Comparison of ENCODE assay signal across 7 cellular contexts in genomic region chr3:188389711-188390346, GRCh38.
DNase-seq lines count a peak whose midpoint lies in the region; ATAC-seq and TF ChIP-seq lines count a peak whose summit lies in the region.

No MANE protein-coding gene starts in this region.

- no peaks in the 10 kb centered on the region for H3K27me3 ChIP-seq in A673 (replicated peaks; ENCODE audit: insufficient read depth, low read depth, low read length, poor library complexity)

- no peak overlapping the region for H3K4me3 Mint-ChIP-seq in activated CD4-positive, alpha-beta memory T cell treated with anti-CD3 and anti-CD28 coated beads for 36 hours

- peak; percentile 74 for DNase-seq in activated CD4-positive, alpha-beta memory T cell treated with anti-CD3 and anti-CD28 coated beads for 36 hours
- peak; percentile 15 to 29 for DNase-seq in hippocampal formation (lab: John Stamatoyannopoulos, UW)
- DNase-seq in stimulated activated CD8-positive, alpha-beta memory T cell treated with anti-CD3 and anti-CD28 coated beads, Interleukin-7, amount 100 ng/mL, for 4 hours (ENCODE audit: low read depth in 2 of 2) = peak; percentile 12 to 38
- DNase-seq in NCI-H446 treated with DMSO at 0.1 percent for 48 hours (lab: John Stamatoyannopoulos, UW) = no peak
- DNase-seq in A673 (ENCODE audit: low spot score) = no peak

- TF ChIP-seq CTCF in A673 (conservative IDR thresholded peaks at IDR 0.05; ENCODE audit: low read depth, low read length) = no peak

- no TSS peak for BruUV-seq in A673 (replicated peaks; lab: Mats Ljungman, UMichigan)

- POLR2A ChIA-PET in activated CD4-positive, alpha-beta memory T cell treated with anti-CD3 and anti-CD28 coated beads for 36 hours (lab: Charles Lee) = interaction anchor here (0.8 to 1.1 kb wide), 3 partner anchors 10 to 91 kb away, joined by 4 to 5 read pairs (median 4); no protein-coding TSS in a partner anchor
- POLR2A ChIA-PET in A673 (lab: Charles Lee; ENCODE audit: low non-redundant PET) = no interaction called here

- peak overlapping the region; percentile 50 for H3K27ac Mint-ChIP-seq in activated CD4-positive, alpha-beta memory T cell treated with anti-CD3 and anti-CD28 coated beads for 36 hours

- peak; percentile 99 for ATAC-seq in GM19395 (IDR thresholded peaks at IDR 0.05; ENCODE audit: unreplicated experiment)
- peak; percentile 97 for ATAC-seq in HG03066 (IDR thresholded peaks at IDR 0.05; ENCODE audit: low read depth, unreplicated experiment)

- H3K4me3 ChIP-seq in A673 (ENCODE audit: low read depth, low read length, poor library complexity, severe bottlenecking) = no peak overlapping the region

- H3K9me3 Mint-ChIP-seq in activated CD4-positive, alpha-beta memory T cell treated with anti-CD3 and anti-CD28 coated beads for 36 hours = no peaks in the 10 kb centered on the region

- no peaks in the 10 kb centered on the region for H3K4me1 ChIP-seq in A673 (ENCODE audit: insufficient read depth, low read length, poor library complexity, severe bottlenecking)

- intact Hi-C loops in activated CD4-positive, alpha-beta memory T cell treated with anti-CD3 and anti-CD28 coated beads for 36 hours (cut with micrococcal nuclease) = loop anchor here (1.0 to 10.0 kb wide), 7 partner anchors 51 to 651 kb away; no protein-coding TSS in a partner anchor
- intact Hi-C loops in A673 (cut with micrococcal nuclease; ENCODE audit: unreplicated experiment) = no loop called here

- H3K27me3 Mint-ChIP-seq in activated CD4-positive, alpha-beta memory T cell treated with anti-CD3 and anti-CD28 coated beads for 36 hours = no peaks in the 10 kb centered on the region

- H3K4me1 Mint-ChIP-seq in activated CD4-positive, alpha-beta memory T cell treated with anti-CD3 and anti-CD28 coated beads for 36 hours (ENCODE audit: low read depth) = peaks cover 27% of the 10 kb centered on the region

- no peaks in the 10 kb centered on the region for H3K36me3 Mint-ChIP-seq in activated CD4-positive, alpha-beta memory T cell treated with anti-CD3 and anti-CD28 coated beads for 36 hours

- no peak overlapping the region for H3K27ac ChIP-seq in A673 (ENCODE audit: low read depth, low read length, poor library complexity, severe bottlenecking)

- no peaks in the 10 kb centered on the region for H3K36me3 ChIP-seq in A673 (ENCODE audit: insufficient read depth, low read length, poor library complexity, severe bottlenecking)

- CTCF ChIA-PET in activated CD4-positive, alpha-beta memory T cell treated with anti-CD3 and anti-CD28 coated beads for 36 hours (lab: Charles Lee) = interaction anchor here (1.1 kb wide), 1 partner anchor 650 kb away, joined by 3 read pairs; no protein-coding TSS in a partner anchor
- CTCF ChIA-PET in A673 (lab: Charles Lee) = no interaction called here

- H3K9me3 ChIP-seq in A673 (ENCODE audit: low read depth, low read length, poor library complexity, severe bottlenecking) = no peaks in the 10 kb centered on the region

Comparison
In these comparisons a context has a peak if more than half of its experiments do, and no peak if none do; other contexts are left out.
1. DNase-seq: peak in activated CD4-positive, alpha-beta memory T cell treated with anti-CD3 and anti-CD28 coated beads for 36 hours (single experiment), hippocampal formation (2 of 2) and stimulated activated CD8-positive, alpha-beta memory T cell treated with anti-CD3 and anti-CD28 coated beads, Interleukin-7, amount 100 ng/mL, for 4 hours (2 of 2); none in NCI-H446 treated with DMSO at 0.1 percent for 48 hours (single experiment) and A673 (single experiment).